ENCODE assay signal across 1 cellular context in the genomic region with DNA sequence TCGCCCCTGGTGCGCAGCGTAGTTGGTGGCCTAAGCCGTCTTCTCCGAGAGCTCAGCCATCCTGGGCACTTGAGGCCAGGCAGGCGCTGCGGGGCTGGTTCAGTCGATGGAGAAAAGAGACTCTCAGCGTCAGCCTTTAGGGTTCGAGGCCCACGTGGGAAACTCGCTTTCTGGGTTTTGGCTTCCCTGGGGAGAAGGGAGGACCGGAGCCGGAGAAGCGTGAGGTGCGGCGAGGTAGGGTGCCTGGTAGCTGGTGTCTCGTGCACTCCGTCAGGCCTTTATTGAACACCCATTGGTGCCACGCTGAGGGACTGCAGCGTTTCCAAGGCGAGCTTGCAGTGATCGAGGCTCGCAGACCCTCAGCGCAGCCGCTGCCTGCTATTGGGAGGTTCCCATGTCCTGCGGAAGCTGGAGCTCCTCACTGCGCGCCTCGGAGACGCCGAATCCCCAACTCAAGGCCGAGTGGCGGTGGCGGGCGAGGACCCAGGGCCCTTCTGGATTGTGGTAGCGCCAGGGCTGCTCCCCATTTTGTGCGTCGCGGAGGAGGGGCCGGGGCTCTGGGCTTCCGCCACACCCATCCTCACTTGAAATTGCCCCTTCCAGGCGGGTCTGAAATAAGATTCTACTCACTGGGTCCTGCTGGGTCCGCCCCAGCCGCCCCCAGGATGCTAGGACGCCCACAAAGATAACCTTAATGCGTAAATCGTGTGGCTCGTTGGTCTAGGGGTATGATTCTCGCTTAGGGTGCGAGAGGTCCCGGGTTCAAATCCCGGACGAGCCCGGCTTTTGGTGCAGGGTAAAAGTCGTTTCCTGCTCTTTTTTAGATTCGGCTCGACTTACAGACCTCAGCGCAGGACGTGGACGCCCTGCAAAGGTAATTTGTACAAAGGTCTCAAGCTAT.
TF ChIP-seq lines count a peak whose summit lies in the region.

No MANE protein-coding gene starts in this region.

TF ChIP-seq in HEK293, 187 proteins besides CTCF, POLR2A, EP300 and RAD21 (continued from another document and continues in another):
- TF ChIP-seq, protein P1, sequence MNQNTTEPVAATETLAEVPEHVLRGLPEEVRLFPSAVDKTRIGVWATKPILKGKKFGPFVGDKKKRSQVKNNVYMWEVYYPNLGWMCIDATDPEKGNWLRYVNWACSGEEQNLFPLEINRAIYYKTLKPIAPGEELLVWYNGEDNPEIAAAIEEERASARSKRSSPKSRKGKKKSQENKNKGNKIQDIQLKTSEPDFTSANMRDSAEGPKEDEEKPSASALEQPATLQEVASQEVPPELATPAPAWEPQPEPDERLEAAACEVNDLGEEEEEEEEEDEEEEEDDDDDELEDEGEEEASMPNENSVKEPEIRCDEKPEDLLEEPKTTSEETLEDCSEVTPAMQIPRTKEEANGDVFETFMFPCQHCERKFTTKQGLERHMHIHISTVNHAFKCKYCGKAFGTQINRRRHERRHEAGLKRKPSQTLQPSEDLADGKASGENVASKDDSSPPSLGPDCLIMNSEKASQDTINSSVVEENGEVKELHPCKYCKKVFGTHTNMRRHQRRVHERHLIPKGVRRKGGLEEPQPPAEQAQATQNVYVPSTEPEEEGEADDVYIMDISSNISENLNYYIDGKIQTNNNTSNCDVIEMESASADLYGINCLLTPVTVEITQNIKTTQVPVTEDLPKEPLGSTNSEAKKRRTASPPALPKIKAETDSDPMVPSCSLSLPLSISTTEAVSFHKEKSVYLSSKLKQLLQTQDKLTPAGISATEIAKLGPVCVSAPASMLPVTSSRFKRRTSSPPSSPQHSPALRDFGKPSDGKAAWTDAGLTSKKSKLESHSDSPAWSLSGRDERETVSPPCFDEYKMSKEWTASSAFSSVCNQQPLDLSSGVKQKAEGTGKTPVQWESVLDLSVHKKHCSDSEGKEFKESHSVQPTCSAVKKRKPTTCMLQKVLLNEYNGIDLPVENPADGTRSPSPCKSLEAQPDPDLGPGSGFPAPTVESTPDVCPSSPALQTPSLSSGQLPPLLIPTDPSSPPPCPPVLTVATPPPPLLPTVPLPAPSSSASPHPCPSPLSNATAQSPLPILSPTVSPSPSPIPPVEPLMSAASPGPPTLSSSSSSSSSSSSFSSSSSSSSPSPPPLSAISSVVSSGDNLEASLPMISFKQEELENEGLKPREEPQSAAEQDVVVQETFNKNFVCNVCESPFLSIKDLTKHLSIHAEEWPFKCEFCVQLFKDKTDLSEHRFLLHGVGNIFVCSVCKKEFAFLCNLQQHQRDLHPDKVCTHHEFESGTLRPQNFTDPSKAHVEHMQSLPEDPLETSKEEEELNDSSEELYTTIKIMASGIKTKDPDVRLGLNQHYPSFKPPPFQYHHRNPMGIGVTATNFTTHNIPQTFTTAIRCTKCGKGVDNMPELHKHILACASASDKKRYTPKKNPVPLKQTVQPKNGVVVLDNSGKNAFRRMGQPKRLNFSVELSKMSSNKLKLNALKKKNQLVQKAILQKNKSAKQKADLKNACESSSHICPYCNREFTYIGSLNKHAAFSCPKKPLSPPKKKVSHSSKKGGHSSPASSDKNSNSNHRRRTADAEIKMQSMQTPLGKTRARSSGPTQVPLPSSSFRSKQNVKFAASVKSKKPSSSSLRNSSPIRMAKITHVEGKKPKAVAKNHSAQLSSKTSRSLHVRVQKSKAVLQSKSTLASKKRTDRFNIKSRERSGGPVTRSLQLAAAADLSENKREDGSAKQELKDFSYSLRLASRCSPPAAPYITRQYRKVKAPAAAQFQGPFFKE (tag by site-specific recombination; IDR thresholded peaks at IDR 0.05; ENCODE audit: borderline replicate concordance), result no peak
- TF ChIP-seq ZNF692 (tag by site-specific recombination; IDR thresholded peaks at IDR 0.05) (no peak; the same call in 1 of the 2 replicates), ZNF311 (tag by site-specific recombination; IDR thresholded peaks at IDR 0.05; ENCODE audit: borderline replicate concordance) (no peak), REST (tag by site-specific recombination; IDR thresholded peaks at IDR 0.05) (no peak), ZNF549 (tag by site-specific recombination; IDR thresholded peaks at IDR 0.05) (no peak), ZNF677 (tag by site-specific recombination; IDR thresholded peaks at IDR 0.05) (peak; percentile 10; the same call in 1 of the 2 replicates), ZNF354C (tag by site-specific recombination; IDR thresholded peaks at IDR 0.05; ENCODE audit: borderline replicate concordance, low read depth) (no peak), ZNF433 (tag by site-specific recombination; IDR thresholded peaks at IDR 0.05; ENCODE audit: low read depth) (no peak), ZNF529 (tag by site-specific recombination; IDR thresholded peaks at IDR 0.05; ENCODE audit: insufficient replicate concordance) (no peak), ZSCAN4 (tag by site-specific recombination; IDR thresholded peaks at IDR 0.05) (no peak), ZNF404 (tag by site-specific recombination; IDR thresholded peaks at IDR 0.05) (no peak), SALL2 (tag by site-specific recombination; IDR thresholded peaks at IDR 0.05; ENCODE audit: borderline replicate concordance) (no peak), ZNF416 (tag by site-specific recombination; IDR thresholded peaks at IDR 0.05) (no peak), ZNF140 (tag by site-specific recombination; IDR thresholded peaks at IDR 0.05) (no peak), ZNF114 (tag by site-specific recombination; IDR thresholded peaks at IDR 0.05) (no peak), KLF10 (tag by site-specific recombination; IDR thresholded peaks at IDR 0.05) (peak; percentile 85), ZNF626 (tag by site-specific recombination; IDR thresholded peaks at IDR 0.05) (no peak), ZNF785 (tag by site-specific recombination; IDR thresholded peaks at IDR 0.05) (no peak), MYNN (tag by site-specific recombination; IDR thresholded peaks at IDR 0.05; ENCODE audit: borderline replicate concordance) (no peak; the same call in 1 of the 2 replicates), PRDM6 (tag by site-specific recombination; IDR thresholded peaks at IDR 0.05) (no peak), ZNF624 (tag by site-specific recombination; IDR thresholded peaks at IDR 0.05) (no peak), ZNF221 (tag by site-specific recombination; IDR thresholded peaks at IDR 0.05; ENCODE audit: borderline replicate concordance) (0 out of 2 replicates have a peak, but pooled peaks have one; percentile 40), ZNF16 (tag by site-specific recombination; IDR thresholded peaks at IDR 0.05; ENCODE audit: low read depth) (no peak)
- TF ChIP-seq, protein P2, sequence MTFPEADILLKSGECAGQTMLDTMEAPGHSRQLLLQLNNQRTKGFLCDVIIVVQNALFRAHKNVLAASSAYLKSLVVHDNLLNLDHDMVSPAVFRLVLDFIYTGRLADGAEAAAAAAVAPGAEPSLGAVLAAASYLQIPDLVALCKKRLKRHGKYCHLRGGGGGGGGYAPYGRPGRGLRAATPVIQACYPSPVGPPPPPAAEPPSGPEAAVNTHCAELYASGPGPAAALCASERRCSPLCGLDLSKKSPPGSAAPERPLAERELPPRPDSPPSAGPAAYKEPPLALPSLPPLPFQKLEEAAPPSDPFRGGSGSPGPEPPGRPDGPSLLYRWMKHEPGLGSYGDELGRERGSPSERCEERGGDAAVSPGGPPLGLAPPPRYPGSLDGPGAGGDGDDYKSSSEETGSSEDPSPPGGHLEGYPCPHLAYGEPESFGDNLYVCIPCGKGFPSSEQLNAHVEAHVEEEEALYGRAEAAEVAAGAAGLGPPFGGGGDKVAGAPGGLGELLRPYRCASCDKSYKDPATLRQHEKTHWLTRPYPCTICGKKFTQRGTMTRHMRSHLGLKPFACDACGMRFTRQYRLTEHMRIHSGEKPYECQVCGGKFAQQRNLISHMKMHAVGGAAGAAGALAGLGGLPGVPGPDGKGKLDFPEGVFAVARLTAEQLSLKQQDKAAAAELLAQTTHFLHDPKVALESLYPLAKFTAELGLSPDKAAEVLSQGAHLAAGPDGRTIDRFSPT (tag by site-specific recombination; IDR thresholded peaks at IDR 0.05), result 0 out of 2 replicates have a peak, but pooled peaks have one; percentile 0
- TF ChIP-seq, protein P3, sequence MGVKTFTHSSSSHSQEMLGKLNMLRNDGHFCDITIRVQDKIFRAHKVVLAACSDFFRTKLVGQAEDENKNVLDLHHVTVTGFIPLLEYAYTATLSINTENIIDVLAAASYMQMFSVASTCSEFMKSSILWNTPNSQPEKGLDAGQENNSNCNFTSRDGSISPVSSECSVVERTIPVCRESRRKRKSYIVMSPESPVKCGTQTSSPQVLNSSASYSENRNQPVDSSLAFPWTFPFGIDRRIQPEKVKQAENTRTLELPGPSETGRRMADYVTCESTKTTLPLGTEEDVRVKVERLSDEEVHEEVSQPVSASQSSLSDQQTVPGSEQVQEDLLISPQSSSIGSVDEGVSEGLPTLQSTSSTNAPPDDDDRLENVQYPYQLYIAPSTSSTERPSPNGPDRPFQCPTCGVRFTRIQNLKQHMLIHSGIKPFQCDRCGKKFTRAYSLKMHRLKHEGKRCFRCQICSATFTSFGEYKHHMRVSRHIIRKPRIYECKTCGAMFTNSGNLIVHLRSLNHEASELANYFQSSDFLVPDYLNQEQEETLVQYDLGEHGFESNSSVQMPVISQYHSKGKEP (tag by site-specific recombination; IDR thresholded peaks at IDR 0.05), result peak; percentile 81; the same call in 1 of the 2 replicates
- TF ChIP-seq, protein P4, sequence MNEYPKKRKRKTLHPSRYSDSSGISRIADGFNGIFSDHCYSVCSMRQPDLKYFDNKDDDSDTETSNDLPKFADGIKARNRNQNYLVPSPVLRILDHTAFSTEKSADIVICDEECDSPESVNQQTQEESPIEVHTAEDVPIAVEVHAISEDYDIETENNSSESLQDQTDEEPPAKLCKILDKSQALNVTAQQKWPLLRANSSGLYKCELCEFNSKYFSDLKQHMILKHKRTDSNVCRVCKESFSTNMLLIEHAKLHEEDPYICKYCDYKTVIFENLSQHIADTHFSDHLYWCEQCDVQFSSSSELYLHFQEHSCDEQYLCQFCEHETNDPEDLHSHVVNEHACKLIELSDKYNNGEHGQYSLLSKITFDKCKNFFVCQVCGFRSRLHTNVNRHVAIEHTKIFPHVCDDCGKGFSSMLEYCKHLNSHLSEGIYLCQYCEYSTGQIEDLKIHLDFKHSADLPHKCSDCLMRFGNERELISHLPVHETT (tag by site-specific recombination; IDR thresholded peaks at IDR 0.05), result no peak
- TF ChIP-seq, protein P5, sequence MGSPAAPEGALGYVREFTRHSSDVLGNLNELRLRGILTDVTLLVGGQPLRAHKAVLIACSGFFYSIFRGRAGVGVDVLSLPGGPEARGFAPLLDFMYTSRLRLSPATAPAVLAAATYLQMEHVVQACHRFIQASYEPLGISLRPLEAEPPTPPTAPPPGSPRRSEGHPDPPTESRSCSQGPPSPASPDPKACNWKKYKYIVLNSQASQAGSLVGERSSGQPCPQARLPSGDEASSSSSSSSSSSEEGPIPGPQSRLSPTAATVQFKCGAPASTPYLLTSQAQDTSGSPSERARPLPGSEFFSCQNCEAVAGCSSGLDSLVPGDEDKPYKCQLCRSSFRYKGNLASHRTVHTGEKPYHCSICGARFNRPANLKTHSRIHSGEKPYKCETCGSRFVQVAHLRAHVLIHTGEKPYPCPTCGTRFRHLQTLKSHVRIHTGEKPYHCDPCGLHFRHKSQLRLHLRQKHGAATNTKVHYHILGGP (tag by site-specific recombination; IDR thresholded peaks at IDR 0.05), result no peak
